In genomic region chr10:102678842-102679289, GRCh38 we compare ENCODE assay signal across 8 cellular contexts. TPM values are rescaled to one million over a fixed set of nuclear protein-coding genes. Genes with fewer than 3 reads are reported as not detected.
A peak's percentile ranks its signal among the peaks of the same experiment; 100 is the strongest.
DNase-seq lines count a peak whose midpoint lies in the region; ATAC-seq, FAIRE-seq and TF ChIP-seq lines count a peak whose summit lies in the region.

No MANE protein-coding gene starts in this region.

- ATAC-seq in K562: peak; percentile 92
- no peak for ATAC-seq in GM19467 (IDR thresholded peaks at IDR 0.05; ENCODE audit: unreplicated experiment)
- no peak for ATAC-seq in GM19452 (IDR thresholded peaks at IDR 0.05; ENCODE audit: unreplicated experiment)

- H2AFZ ChIP-seq in K562 (ENCODE audit: low read depth, low read length) (peak overlapping the region; percentile 65; the same call in 1 of the 2 replicates), smooth muscle cell (ENCODE audit: low read depth) (no peak overlapping the region)

- H3F3A ChIP-seq in smooth muscle cell (ENCODE audit: low read depth): peaks cover 32% of the 10 kb centered on the region

- no TSS peak for BruUV-seq in A673 (replicated peaks; lab: Mats Ljungman, UMichigan)
- BruUV-seq in K562 (replicated peaks; lab: Mats Ljungman, UMichigan): no TSS peak

- TF ChIP-seq EP300 in K562 (IDR thresholded peaks at IDR 0.05; ENCODE audit: low read length): no peak

- TF ChIP-seq RAD21 in K562 (CRISPR knock-in tag; conservative IDR thresholded peaks at IDR 0.05 in 1 of 2, IDR thresholded peaks at IDR 0.05 in 1 of 2): peak; percentile 38 to 72

- FAIRE-seq in K562 (lab: Jason Lieb, UNC): peak; percentile 23

- TF ChIP-seq CTCF in A673 (conservative IDR thresholded peaks at IDR 0.05; ENCODE audit: low read depth, low read length) (peak; percentile 51; the same call in 1 of the 2 replicates), GM12875 (IDR thresholded peaks at IDR 0.05; ENCODE audit: borderline replicate concordance, insufficient read depth, low read depth, low read length) (peak; percentile 74), K562 (IDR thresholded peaks at IDR 0.05 in 2 of 3, conservative IDR thresholded peaks at IDR 0.05 in 1 of 3; ENCODE audit: insufficient read depth in 2 of 3, low read depth in 1 of 3, low read length in 3 of 3) (peak; percentile 76 to 82 (median 80)), smooth muscle cell (IDR thresholded peaks at IDR 0.05; ENCODE audit: borderline replicate concordance, insufficient read depth, poor library complexity, severe bottlenecking) (peak; percentile 71)

- H3K27me3 ChIP-seq in A673 (replicated peaks; ENCODE audit: insufficient read depth, low read depth, low read length, poor library complexity) (no peaks in the 10 kb centered on the region), K562 (ENCODE audit: control insufficient read depth in 2 of 2, insufficient read depth in 2 of 2, low read length in 2 of 2) (no peaks in the 10 kb centered on the region), smooth muscle cell (ENCODE audit: low read depth) (no peaks in the 10 kb centered on the region)

- 11% methylated on average over 6 of the region's 9 CpGs for WGBS in K562 (ENCODE audit: insufficient coverage, low coverage, missing lambda C conversion rate)
- under 1% methylated on average over 9 of the region's 9 CpGs for WGBS in smooth muscle cell (ENCODE audit: low lambda C conversion rate)

- peaks cover 9% of the 10 kb centered on the region for H3K4me1 ChIP-seq in A673 (ENCODE audit: insufficient read depth, low read length, poor library complexity, severe bottlenecking)
- H3K4me1 ChIP-seq in K562 (replicated peaks in 1 of 2; ENCODE audit: control insufficient read depth in 2 of 2, insufficient read depth in 2 of 2, low read length in 2 of 2): peaks cover 18 to 27% of the 10 kb centered on the region in 2 experiments
- H3K4me1 ChIP-seq in smooth muscle cell (ENCODE audit: low read depth): peaks cover 54% of the 10 kb centered on the region

- in situ Hi-C loops in K562 (cut with MboI): no loop called here

- no peak overlapping the region for H3K4me3 ChIP-seq in A673 (ENCODE audit: low read depth, low read length, poor library complexity, severe bottlenecking)
- no peak overlapping the region for H3K4me3 ChIP-seq in GM12875 (ENCODE audit: low read depth, low read length)
- no peak overlapping the region for H3K4me3 ChIP-seq in K562
- H3K4me3 ChIP-seq in smooth muscle cell: no peak overlapping the region

- peak overlapping the region; percentile 49; the same call in 1 of the 2 replicates for H3K4me2 ChIP-seq in K562 (ENCODE audit: insufficient read depth, low read length)
- H3K4me2 ChIP-seq in smooth muscle cell: peak overlapping the region; percentile 71

- POLR2A ChIA-PET in A673 (lab: Charles Lee; ENCODE audit: low non-redundant PET): no interaction called here
- POLR2A ChIA-PET in K562 (lab: Yijun Ruan, JAX): interaction anchor here (0.7 to 1.7 kb wide), 3 partner anchors 23 to 38 kb away, joined by 3 to 4 read pairs (median 4); no protein-coding TSS in a partner anchor

- CTCF ChIA-PET in A673 (lab: Charles Lee): interaction anchor here (0.6 kb wide), 1 partner anchor 74 kb away, joined by 3 read pairs; no protein-coding TSS in a partner anchor
- CTCF ChIA-PET in K562 (lab: Yijun Ruan, JAX; ENCODE audit: low intra/inter-chr PET ratio): interaction anchor here (0.6 to 1.0 kb wide), 2 partner anchors 46 to 208 kb away, joined by 3 read pairs; no protein-coding TSS in a partner anchor

- intact Hi-C loops in A673 (cut with micrococcal nuclease; ENCODE audit: unreplicated experiment): no loop called here
- intact Hi-C loops in K562 (cut with micrococcal nuclease): no loop called here

- no peaks in the 10 kb centered on the region for H3K36me3 ChIP-seq in A673 (ENCODE audit: insufficient read depth, low read length, poor library complexity, severe bottlenecking)
- no peaks in the 10 kb centered on the region for H3K36me3 ChIP-seq in K562 (ENCODE audit: control insufficient read depth, insufficient read depth, low read length)
- no peaks in the 10 kb centered on the region for H3K36me3 ChIP-seq in smooth muscle cell (ENCODE audit: low read depth)

- no peak for TF ChIP-seq POLR2A in K562 (conservative IDR thresholded peaks at IDR 0.05)

- no peaks in the 10 kb centered on the region for H3K9me1 ChIP-seq in K562 (ENCODE audit: control insufficient read depth, insufficient read depth, low read length)

- H3K79me2 ChIP-seq in K562 (ENCODE audit: control insufficient read depth, insufficient read depth, low read length) (no peaks in the 10 kb centered on the region), smooth muscle cell (ENCODE audit: low read depth) (no peaks in the 10 kb centered on the region)

- DNase-seq in A673 (ENCODE audit: low spot score) (no peak), NCI-H226 (peak; percentile 16), K562 (ENCODE audit: extremely low read depth in 1 of 4, low spot score in 3 of 4) (peak; percentile 61 to 76 (median 68)), iPS-NIHi11 (ENCODE audit: low spot score) (peak; percentile 89), smooth muscle cell (lab: John Stamatoyannopoulos, UW; ENCODE audit: unreplicated experiment) (peak; percentile 47)

- H3K9ac ChIP-seq in K562 (ENCODE audit: insufficient read depth in 1 of 2, low read depth in 2 of 2, low read length in 2 of 2) (0 out of 4 replicates have a peak overlapping the region, but pooled peaks of 1 of the 2 experiments have one; percentile 6), smooth muscle cell (ENCODE audit: low read depth) (no peak overlapping the region)

- H3K27ac ChIP-seq in A673 (ENCODE audit: low read depth, low read length, poor library complexity, severe bottlenecking) (no peak overlapping the region), K562 (ENCODE audit: extremely low read depth, low read depth, low read length) (no peak overlapping the region), smooth muscle cell (ENCODE audit: low read depth) (peak overlapping the region; percentile 94)

- H4K20me1 ChIP-seq in K562 (replicated peaks; ENCODE audit: control insufficient read depth, insufficient read depth, low read length) (no peaks in the 10 kb centered on the region), smooth muscle cell (ENCODE audit: low read depth) (no peaks in the 10 kb centered on the region)

- H3K9me3 ChIP-seq in A673 (ENCODE audit: low read depth, low read length, poor library complexity, severe bottlenecking) (no peaks in the 10 kb centered on the region), K562 (replicated peaks; ENCODE audit: control insufficient read depth, insufficient read depth, low read depth, low read length) (no peaks in the 10 kb centered on the region), smooth muscle cell (replicated peaks; ENCODE audit: low read depth) (no peaks in the 10 kb centered on the region)

RNA-seq across cellular contexts. Expression of gene TRIM8, which starts 34.6 kb away (rescaled TPM):
- total RNA-seq in A673 (2021) (29.4 and 32.0 TPM in 2 replicates), K562 (2014; rRNA removed) (13.4 and 14.1 TPM in 2 replicates), K562 (2014; rRNA removed; fragmentation: Illumina TruSeq; extraction: Trizol) (7.3 and 7.5 TPM in 2 replicates), K562 (2015; rRNA removed; fragmentation: Illumina TruSeq; extraction: Trizol) (8.9 and 9.7 TPM in 2 replicates), K562 (2021) (26.0 and 27.2 TPM in 2 replicates), smooth muscle cell (64.1 and 78.8 TPM in 2 replicates)
- total RNA-seq in K562 (2011; cell fraction: chromatin; rRNA removed; ENCODE audit: low replicate concordance): 16.6 and 38.8 TPM in 2 replicates
- 21.6 and 25.2 TPM in 2 replicates for total RNA-seq in K562 (2011; cell fraction: nucleolus; rRNA removed)
- total RNA-seq in K562 (2011; cell fraction: nucleoplasm; rRNA removed): 17.2 and 24.7 TPM in 2 replicates
- polyA plus RNA-seq in K562 (2011; rRNA removed) (9.1 and 11.2 TPM in 2 replicates), K562 (2014; fragmentation: Illumina TruSeq; extraction: Trizol) (11.3 and 21.4 TPM in 2 replicates), K562 (2014; fragmentation: Nextera tagmentation; extraction: Ambion mirVana) (1 to 10 TPM; 1.7 to 3.2 TPM), K562 (2014; rRNA removed) (12.6 and 20.4 TPM in 2 replicates), smooth muscle cell (77.8 and 78.0 TPM in 2 replicates)
- polyA plus RNA-seq in K562 (2011; cell fraction: cytosol; rRNA removed): 6.0 and 15.5 TPM in 2 replicates
- polyA plus RNA-seq in K562 (2011; cell fraction: nucleus; rRNA removed): 13.8 and 26.7 TPM in 2 replicates
- 23.8 and 28.1 TPM in 2 replicates for polyA plus RNA-seq in K562 (2012)
- 5.7 and 5.9 TPM in 2 replicates for polyA minus RNA-seq in K562 (2011; rRNA and poly(A)+ RNA removed)
- polyA minus RNA-seq in K562 (2011; cell fraction: cytosol; rRNA and poly(A)+ RNA removed): 9.7 and 9.8 TPM in 2 replicates
- polyA minus RNA-seq in K562 (2011; cell fraction: nucleus; rRNA and poly(A)+ RNA removed): 9.2 and 11.4 TPM in 2 replicates

RNA-seq across cellular contexts. Expression of gene ARL3, which starts 35.3 kb away (rescaled TPM):
- total RNA-seq in A673 (2021) (14.9 and 17.2 TPM in 2 replicates), K562 (2014; rRNA removed) (2.7 and 2.9 TPM in 2 replicates), K562 (2014; rRNA removed; fragmentation: Illumina TruSeq; extraction: Trizol) (3.5 and 3.8 TPM in 2 replicates), K562 (2015; rRNA removed; fragmentation: Illumina TruSeq; extraction: Trizol) (2.9 and 3.2 TPM in 2 replicates), K562 (2021) (4.2 and 4.6 TPM in 2 replicates), smooth muscle cell (12.7 and 14.1 TPM in 2 replicates)
- total RNA-seq in K562 (2011; cell fraction: chromatin; rRNA removed; ENCODE audit: low replicate concordance): 2.0 and 2.1 TPM in 2 replicates
- 0.83 and 1.7 TPM in 2 replicates for total RNA-seq in K562 (2011; cell fraction: nucleolus; rRNA removed)
- 2.2 and 2.7 TPM in 2 replicates for total RNA-seq in K562 (2011; cell fraction: nucleoplasm; rRNA removed)
- polyA plus RNA-seq in K562 (2011; rRNA removed) (4.8 and 5.5 TPM in 2 replicates), K562 (2014; fragmentation: Illumina TruSeq; extraction: Trizol) (4.2 and 5.5 TPM in 2 replicates), K562 (2014; fragmentation: Nextera tagmentation; extraction: Ambion mirVana) (1 to 10 TPM; 8.2 to 8.9 TPM), K562 (2014; rRNA removed) (5.1 and 5.2 TPM in 2 replicates), smooth muscle cell (30.2 and 31.0 TPM in 2 replicates)
- polyA plus RNA-seq in K562 (2011; cell fraction: cytosol; rRNA removed): 1.7 and 3.3 TPM in 2 replicates
- polyA plus RNA-seq in K562 (2011; cell fraction: nucleus; rRNA removed): 1.2 and 2.4 TPM in 2 replicates
- polyA plus RNA-seq in K562 (2012): 5.7 and 6.9 TPM in 2 replicates
- polyA minus RNA-seq in K562 (2011; rRNA and poly(A)+ RNA removed): 2.6 and 3.0 TPM in 2 replicates
- polyA minus RNA-seq in K562 (2011; cell fraction: cytosol; rRNA and poly(A)+ RNA removed): 0.46 and 0.76 TPM in 2 replicates
- polyA minus RNA-seq in K562 (2011; cell fraction: nucleus; rRNA and poly(A)+ RNA removed): 0.40 and 1.2 TPM in 2 replicates

RNA-seq across cellular contexts. Expression of gene SFXN2, which starts 35.6 kb away (rescaled TPM):
- total RNA-seq in A673 (2021) (19.5 and 24.6 TPM in 2 replicates), K562 (2014; rRNA removed) (7.3 and 11.4 TPM in 2 replicates), K562 (2014; rRNA removed; fragmentation: Illumina TruSeq; extraction: Trizol) (17.1 and 22.5 TPM in 2 replicates), K562 (2015; rRNA removed; fragmentation: Illumina TruSeq; extraction: Trizol) (14.6 and 15.7 TPM in 2 replicates), K562 (2021) (20.6 and 23.8 TPM in 2 replicates), smooth muscle cell (2.6 and 2.9 TPM in 2 replicates)
- 14.9 and 58.6 TPM in 2 replicates for total RNA-seq in K562 (2011; cell fraction: chromatin; rRNA removed; ENCODE audit: low replicate concordance)
- 43.2 and 44.1 TPM in 2 replicates for total RNA-seq in K562 (2011; cell fraction: nucleolus; rRNA removed)
- 24.3 and 31.1 TPM in 2 replicates for total RNA-seq in K562 (2011; cell fraction: nucleoplasm; rRNA removed)
- polyA plus RNA-seq in K562 (2011; rRNA removed) (10.7 and 14.5 TPM in 2 replicates), K562 (2014; fragmentation: Illumina TruSeq; extraction: Trizol) (23.7 and 24.1 TPM in 2 replicates), K562 (2014; fragmentation: Nextera tagmentation; extraction: Ambion mirVana) (10 to 100 TPM; 12.0 to 20.4 TPM), K562 (2014; rRNA removed) (13.9 and 23.3 TPM in 2 replicates), smooth muscle cell (1.7 and 2.0 TPM in 2 replicates)
- polyA plus RNA-seq in K562 (2011; cell fraction: cytosol; rRNA removed): 14.2 and 18.2 TPM in 2 replicates
- 15.5 and 26.3 TPM in 2 replicates for polyA plus RNA-seq in K562 (2011; cell fraction: nucleus; rRNA removed)
- polyA plus RNA-seq in K562 (2012): 8.3 and 15.5 TPM in 2 replicates
- 12.0 and 24.9 TPM in 2 replicates for polyA minus RNA-seq in K562 (2011; rRNA and poly(A)+ RNA removed)
- 13.3 and 15.2 TPM in 2 replicates for polyA minus RNA-seq in K562 (2011; cell fraction: cytosol; rRNA and poly(A)+ RNA removed)
- 20.9 and 24.4 TPM in 2 replicates for polyA minus RNA-seq in K562 (2011; cell fraction: nucleus; rRNA and poly(A)+ RNA removed)
